Comparison of ENCODE assay signal across 15 cellular contexts in the genomic region with DNA sequence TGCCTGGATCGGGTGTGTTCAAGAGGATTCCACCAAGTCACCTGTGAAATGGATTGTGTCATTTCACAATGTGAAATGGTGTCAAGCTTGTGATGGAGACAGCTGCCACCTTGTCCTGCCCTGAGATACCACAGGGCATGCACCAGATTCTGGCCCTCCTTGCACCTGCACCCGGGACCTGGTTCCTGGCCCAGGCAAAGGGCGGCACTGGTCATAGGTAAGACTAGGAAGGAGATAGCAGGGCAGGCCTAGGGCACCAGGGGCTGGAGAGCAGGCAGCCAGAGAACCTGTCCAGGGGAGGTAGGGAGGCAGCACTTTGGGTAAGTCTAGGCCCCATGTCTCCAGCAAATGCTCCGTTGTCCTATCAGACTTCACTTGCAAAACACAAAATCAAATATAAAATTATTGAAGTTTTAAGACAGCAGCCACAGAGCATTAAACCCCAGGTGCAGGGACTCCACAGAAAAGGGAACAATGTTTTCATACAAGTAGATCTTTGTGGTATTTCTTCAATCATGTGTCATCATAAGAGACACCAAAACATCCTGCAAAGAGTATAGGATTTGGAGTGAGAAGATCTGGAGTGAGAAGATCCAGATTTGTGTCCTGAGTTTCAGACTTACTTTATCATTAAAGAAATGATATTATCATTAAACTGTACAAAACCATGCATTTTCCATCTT.
"Had no signal": no experiment of that assay in that cellular context is flagged by ENCODE, and none has a peak within 500 bp of the region (broad histone marks: within the 10 kb centered on the region; RNA-seq: fewer than 3 reads in every experiment).

No MANE protein-coding gene starts in this region.

- H3K36me3 ChIP-seq: gastrocnemius medialis, heart right ventricle, left ventricle myocardium inferior, neutrophil, transverse colon, WERI-Rb-1 had no signal

- H3K27ac ChIP-seq: epithelial cell of prostate, gastrocnemius medialis, left ventricle myocardium inferior, neutrophil, transverse colon, WERI-Rb-1 had no signal

- H3K4me3 ChIP-seq: gastrocnemius medialis, heart right ventricle, left ventricle myocardium inferior, skin epidermis, transverse colon had no signal

- H3K4me1 ChIP-seq: gastrocnemius medialis, left ventricle myocardium inferior, transverse colon had no signal

- H3K9me3 ChIP-seq: gastrocnemius medialis, heart right ventricle, left ventricle myocardium inferior, neutrophil, transverse colon had no signal

- H3K27me3 ChIP-seq: gastrocnemius medialis, transverse colon had no signal

- ATAC-seq: gastrocnemius medialis, heart right ventricle had no signal

- DNase-seq: activated CD4-positive, alpha-beta T cell treated with anti-CD3 and anti-CD28 coated beads for 4 hours; activated effector memory CD4-positive, alpha-beta T cell treated with Interleukin-2 at 50 U/mL for 16 hours; activated T-cell treated with anti-CD3 and anti-CD28 coated beads, Interleukin-2, amount 50 U/mL, for 1 hour; caudate nucleus; effector memory CD4-positive, alpha-beta T cell; gastrocnemius medialis; heart right ventricle; kidney; left ventricle myocardium inferior; substantia nigra; transverse colon; WERI-Rb-1 had no signal
